Comparison of ENCODE assay signal across 21 cellular contexts in genomic region chrX:10233173-10233572, GRCh38.
DNase-seq lines count a peak whose midpoint lies in the region; ATAC-seq, FAIRE-seq and TF ChIP-seq lines count a peak whose summit lies in the region.
"Had no signal": no experiment of that assay in that cellular context is flagged by ENCODE, and none has a peak within 500 bp of the region (broad histone marks: within the 10 kb centered on the region; RNA-seq: fewer than 3 reads in every experiment).

No MANE protein-coding gene starts in this region.

- WGBS in A549 (ENCODE audit: missing lambda C conversion rate): 66% methylated on average over 3 of the region's 3 CpGs

- peaks cover 8% of the 10 kb centered on the region for H3K4me1 Mint-ChIP-seq in chondrocyte (ENCODE audit: low read depth)
- H3K4me1 Mint-ChIP-seq: natural killer cell had no signal

- in situ Hi-C loops in G401 (cut with HindIII; ENCODE audit: low sequenced_read_pairs): no loop called here

- peak overlapping the region; percentile 32 for H3K27ac Mint-ChIP-seq in chondrocyte (ENCODE audit: unreplicated experiment)
- H3K27ac Mint-ChIP-seq: effector memory CD8-positive, alpha-beta T cell; natural killer cell had no signal

- H3K9me3 Mint-ChIP-seq in chondrocyte (ENCODE audit: low read depth): peaks cover 14% of the 10 kb centered on the region
- H3K9me3 Mint-ChIP-seq: effector memory CD8-positive, alpha-beta T cell; natural killer cell had no signal

- H3K9me3 ChIP-seq in A549: no peaks in the 10 kb centered on the region
- H3K9me3 ChIP-seq: heart left ventricle, upper lobe of right lung had no signal

- H3K27ac ChIP-seq in A549: peak overlapping the region in 1 of 2 experiments; percentile 24; a peak in 1 of 6 replicates
- H3K27ac ChIP-seq: skin epidermis, upper lobe of right lung had no signal

- H3K4me3 ChIP-seq in A549: no peak overlapping the region
- H3K4me3 ChIP-seq: heart left ventricle, skin epidermis, upper lobe of right lung had no signal

- TF ChIP-seq RAD21 in A549 (conservative IDR thresholded peaks at IDR 0.05 in 1 of 2, IDR thresholded peaks at IDR 0.05 in 1 of 2): no peak

- FAIRE-seq in A549 (lab: Jason Lieb, UNC): peak; percentile 18
- FAIRE-seq: GM12891 had no signal

- TF ChIP-seq POLR2A in A549 (IDR thresholded peaks at IDR 0.05; ENCODE audit: low read length): no peak

- no peak for TF ChIP-seq EP300 in A549 (IDR thresholded peaks at IDR 0.05)

- H3K36me3 Mint-ChIP-seq in chondrocyte (ENCODE audit: low read depth): peaks cover 2% of the 10 kb centered on the region
- H3K36me3 Mint-ChIP-seq: natural killer cell had no signal

- H3K27me3 Mint-ChIP-seq in chondrocyte (ENCODE audit: low read depth): no peaks in the 10 kb centered on the region
- H3K27me3 Mint-ChIP-seq: effector memory CD8-positive, alpha-beta T cell had no signal

- H3K4me2 ChIP-seq in A549: no peak overlapping the region

- TF ChIP-seq CTCF in A549 (IDR thresholded peaks at IDR 0.05) (no peak), chondrocyte (IDR thresholded peaks at IDR 0.05) (no peak)

- CTCF ChIA-PET in A549 (lab: Yijun Ruan, JAX): no interaction called here

- peak in 1 of 2 experiments; percentile 11 for DNase-seq in A549 (ENCODE audit: low read depth in 1 of 2, low spot score in 1 of 2)
- DNase-seq in G401 (ENCODE audit: low spot score): peak; percentile 68
- DNase-seq in NCI-H2227 treated with DMSO at 0.1 percent for 48 hours (lab: John Stamatoyannopoulos, UW): peak; percentile 15
- no peak for DNase-seq in chondrocyte (ENCODE audit: low spot score)
- no peak for DNase-seq in NCI-H146 (lab: John Stamatoyannopoulos, UW)
- DNase-seq in NCI-H187 (lab: John Stamatoyannopoulos, UW): no peak
- DNase-seq: activated CD4-positive, alpha-beta T cell treated with anti-CD3 and anti-CD28 coated beads for 48 hours; activated CD8-positive, alpha-beta memory T cell treated with anti-CD3 and anti-CD28 coated beads, Interleukin-2, amount 50 U/mL, for 4 hours; activated effector memory CD4-positive, alpha-beta T cell treated with anti-CD3 and anti-CD28 coated beads, Interleukin-2, amount 50 U/mL, for 16 hours; effector memory CD8-positive, alpha-beta T cell; heart left ventricle; mammary epithelial cell; natural killer cell; NCI-H774; stimulated activated CD4-positive, alpha-beta T cell treated with anti-CD3 and anti-CD28 coated beads, Interleukin-2, amount 100 ng/mL, for 48 hours; upper lobe of right lung had no signal

- ATAC-seq in A549: no peak
- ATAC-seq in HG02852 (IDR thresholded peaks at IDR 0.05; ENCODE audit: unreplicated experiment): no peak
- no peak for ATAC-seq in HG03280 (IDR thresholded peaks at IDR 0.05; ENCODE audit: unreplicated experiment)
- ATAC-seq: effector memory CD8-positive, alpha-beta T cell; natural killer cell; Panc1; upper lobe of right lung had no signal

- H3K4me3 Mint-ChIP-seq in chondrocyte (ENCODE audit: unreplicated experiment): no peak overlapping the region
- H3K4me3 Mint-ChIP-seq: effector memory CD8-positive, alpha-beta T cell; natural killer cell had no signal

- no peaks in the 10 kb centered on the region for H3K4me1 ChIP-seq in A549
- H3K4me1 ChIP-seq: heart left ventricle, upper lobe of right lung had no signal

- POLR2A ChIA-PET in A549 (lab: Yijun Ruan, JAX): no interaction called here

TF ChIP-seq in A549, 52 proteins besides CTCF, POLR2A, EP300 and RAD21:
- no peak for TF ChIP-seq ZNF302 (CRISPR knock-in tag; IDR thresholded peaks at IDR 0.05)
- TF ChIP-seq, protein P1, sequence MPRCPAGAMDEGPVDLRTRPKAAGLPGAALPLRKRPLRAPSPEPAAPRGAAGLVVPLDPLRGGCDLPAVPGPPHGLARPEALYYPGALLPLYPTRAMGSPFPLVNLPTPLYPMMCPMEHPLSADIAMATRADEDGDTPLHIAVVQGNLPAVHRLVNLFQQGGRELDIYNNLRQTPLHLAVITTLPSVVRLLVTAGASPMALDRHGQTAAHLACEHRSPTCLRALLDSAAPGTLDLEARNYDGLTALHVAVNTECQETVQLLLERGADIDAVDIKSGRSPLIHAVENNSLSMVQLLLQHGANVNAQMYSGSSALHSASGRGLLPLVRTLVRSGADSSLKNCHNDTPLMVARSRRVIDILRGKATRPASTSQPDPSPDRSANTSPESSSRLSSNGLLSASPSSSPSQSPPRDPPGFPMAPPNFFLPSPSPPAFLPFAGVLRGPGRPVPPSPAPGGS (IDR thresholded peaks at IDR 0.05): no peak

Comparison
In these comparisons a context has a peak if more than half of its experiments do, and no peak if none do; other contexts are left out.
1. DNase-seq: peak in G401 (single experiment) and NCI-H2227 treated with DMSO at 0.1 percent for 48 hours (single experiment); none in chondrocyte (single experiment), NCI-H146 (single experiment) and NCI-H187 (0 of 2).